ENCODE assay signal across 8 cellular contexts in the genomic region with DNA sequence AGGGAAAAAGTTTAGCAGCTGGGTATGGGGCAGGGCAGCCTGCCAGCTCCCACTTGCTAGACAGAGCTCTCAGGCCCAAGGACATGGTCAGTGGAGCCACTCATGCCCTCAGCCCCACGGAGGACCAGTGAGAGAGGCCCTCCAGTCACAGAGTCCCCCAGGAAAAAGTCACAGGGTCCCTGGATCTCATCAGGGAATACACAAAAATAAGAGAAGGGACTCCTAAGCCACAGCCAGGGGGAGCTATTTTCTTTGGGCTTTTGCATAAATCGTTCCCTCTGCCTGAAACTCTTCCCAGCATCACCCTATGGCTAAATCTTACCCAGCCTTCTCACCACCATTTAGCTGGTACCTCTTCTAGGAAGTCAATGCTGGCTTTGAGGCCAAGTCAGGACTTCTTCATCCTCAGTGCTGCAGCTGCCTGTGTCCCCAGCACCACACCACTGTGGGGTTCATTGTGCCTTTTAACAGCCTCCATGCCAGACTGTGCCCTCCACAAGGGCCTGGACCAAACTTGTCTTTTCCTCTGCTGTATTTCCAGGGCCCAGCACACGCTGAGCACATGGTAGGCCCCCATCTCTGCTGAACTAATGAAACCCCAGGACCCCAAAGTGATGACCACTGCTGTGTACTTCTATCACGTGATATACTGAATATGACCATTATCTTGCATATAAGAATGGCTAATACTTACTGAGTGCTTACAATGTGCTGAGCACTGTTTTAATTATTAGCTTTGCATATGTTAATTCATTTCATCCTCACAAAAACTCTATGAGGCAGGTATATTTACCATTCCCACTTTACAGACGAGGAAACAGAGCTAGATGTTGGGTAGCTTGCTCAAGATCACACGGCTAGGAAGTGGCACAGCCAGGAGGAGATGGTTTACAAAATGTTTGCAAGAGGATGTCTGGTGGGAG. TPM values are rescaled to one million over a fixed set of nuclear protein-coding genes. Genes with fewer than 3 reads are reported as not detected.
DNase-seq lines count a peak whose midpoint lies in the region; ATAC-seq and TF ChIP-seq lines count a peak whose summit lies in the region.

No MANE protein-coding gene starts in this region.

- POLR2A ChIA-PET in activated CD4-positive, alpha-beta T cell treated with anti-CD3 and anti-CD28 coated beads for 36 hours (lab: Charles Lee), result interaction anchor here (0.6 to 5.1 kb wide), 11 partner anchors 9 to 178 kb away, joined by 3 to 45 read pairs (median 3); partner anchors contain the start of genes ACOT8, DNTTIP1, PCIF1 and WFDC3
- POLR2A ChIA-PET in SK-N-SH (lab: Yijun Ruan, JAX), result interaction anchor here (0.6 to 2.3 kb wide), 6 partner anchors 36 to 118 kb away, joined by 3 to 18 read pairs (median 4); partner anchors contain the start of gene PCIF1

- H3K27me3 ChIP-seq in SK-N-SH (ENCODE audit: insufficient read depth) (no peaks in the 10 kb centered on the region), mucosa of stomach (ENCODE audit: control insufficient read depth, insufficient read depth, low read length) (no peaks in the 10 kb centered on the region)

- H3K27ac Mint-ChIP-seq in activated CD4-positive, alpha-beta T cell treated with anti-CD3 and anti-CD28 coated beads for 36 hours, result peak overlapping the region; percentile 98
- H3K27ac Mint-ChIP-seq in effector memory CD8-positive, alpha-beta T cell, result peak overlapping the region; percentile 100

- H3K4me1 ChIP-seq in SK-N-SH (ENCODE audit: control insufficient read depth in 1 of 2, insufficient read depth in 2 of 2, low read depth in 1 of 2, low read length in 1 of 2) (peaks cover 9 to 16% of the 10 kb centered on the region in 2 experiments; a peak in 2 of 4 replicates), mucosa of stomach (ENCODE audit: control insufficient read depth, insufficient read depth, low read length) (peaks cover 20% of the 10 kb centered on the region)

- H3F3A ChIP-seq in SK-N-SH (replicated peaks; ENCODE audit: insufficient read depth), result peaks cover 12% of the 10 kb centered on the region

- H2AFZ ChIP-seq in SK-N-SH (ENCODE audit: low read depth), result peak overlapping the region; percentile 77; the same call in 1 of the 2 replicates

- H3K27ac ChIP-seq in SK-N-SH (ENCODE audit: low read depth in 2 of 2, low read length in 1 of 2), result peak overlapping the region; percentile 99 to 100; a peak in 3 of 4 replicates

- no peaks in the 10 kb centered on the region for H3K9me3 Mint-ChIP-seq in activated CD4-positive, alpha-beta T cell treated with anti-CD3 and anti-CD28 coated beads for 36 hours (ENCODE audit: low read depth)
- H3K9me3 Mint-ChIP-seq in effector memory CD8-positive, alpha-beta T cell, result no peaks in the 10 kb centered on the region

- no peak for TF ChIP-seq EP300 in SK-N-SH (IDR thresholded peaks at IDR 0.05; ENCODE audit: borderline replicate concordance in 1 of 2, low read depth in 1 of 2, low read length in 1 of 2)

- no peak for DNase-seq in activated CD4-positive, alpha-beta T cell treated with anti-CD3 and anti-CD28 coated beads for 36 hours
- DNase-seq in activated CD4-positive, alpha-beta T cell treated with anti-CD3 and anti-CD28 coated beads for 48 hours, result no peak
- DNase-seq in M059J (ENCODE audit: low read depth), result peak; percentile 78
- peak; percentile 75 for DNase-seq in SK-N-SH
- DNase-seq in effector memory CD8-positive, alpha-beta T cell, result no peak
- DNase-seq in HK-2 (ENCODE audit: unreplicated experiment), result no peak

- peaks cover 32% of the 10 kb centered on the region for H3K79me2 ChIP-seq in SK-N-SH (ENCODE audit: insufficient read depth)

- H3K36me3 Mint-ChIP-seq in activated CD4-positive, alpha-beta T cell treated with anti-CD3 and anti-CD28 coated beads for 36 hours (ENCODE audit: low read depth), result peaks cover 32% of the 10 kb centered on the region
- peaks cover 69% of the 10 kb centered on the region for H3K36me3 Mint-ChIP-seq in effector memory CD8-positive, alpha-beta T cell (ENCODE audit: insufficient read depth)

- peak overlapping the region; percentile 94 for H3K4me3 Mint-ChIP-seq in activated CD4-positive, alpha-beta T cell treated with anti-CD3 and anti-CD28 coated beads for 36 hours
- peak overlapping the region; percentile 85 to 87 for H3K4me3 Mint-ChIP-seq in effector memory CD8-positive, alpha-beta T cell

- no peaks in the 10 kb centered on the region for H3K9me2 ChIP-seq in SK-N-SH

- peaks cover 21% of the 10 kb centered on the region for H3K4me1 Mint-ChIP-seq in activated CD4-positive, alpha-beta T cell treated with anti-CD3 and anti-CD28 coated beads for 36 hours
- peaks cover 20 to 22% of the 10 kb centered on the region in 2 donors for H3K4me1 Mint-ChIP-seq in effector memory CD8-positive, alpha-beta T cell (ENCODE audit: low read depth in 2 of 2)

- H3K4me3 ChIP-seq in SK-N-SH (ENCODE audit: low read depth in 2 of 2, low read length in 1 of 2), result peak overlapping the region; percentile 74 to 89
- peak overlapping the region; percentile 94 for H3K4me3 ChIP-seq in mucosa of stomach (ENCODE audit: low read length)

- CTCF ChIA-PET in activated CD4-positive, alpha-beta T cell treated with anti-CD3 and anti-CD28 coated beads for 36 hours (lab: Charles Lee), result interaction anchor here (0.6 to 4.6 kb wide), 37 partner anchors 8 to 431 kb away, joined by 3 to 42 read pairs (median 4); partner anchors contain the start of gene PCIF1
- CTCF ChIA-PET in SK-N-SH (lab: Yijun Ruan, JAX), result interaction anchor here (0.6 to 4.3 kb wide), 40 partner anchors 9 to 806 kb away, joined by 3 to 51 read pairs (median 4); partner anchors contain the start of genes CTSA, NEURL2 and PCIF1

- H3K36me3 ChIP-seq in SK-N-SH (replicated peaks in 1 of 2; ENCODE audit: control insufficient read depth in 1 of 2, insufficient read depth in 2 of 2, low read length in 1 of 2) (peaks cover 26 to 27% of the 10 kb centered on the region in 2 experiments), mucosa of stomach (ENCODE audit: control insufficient read depth, insufficient read depth, low read length) (peaks cover 15% of the 10 kb centered on the region)

- TF ChIP-seq RAD21 in SK-N-SH (IDR thresholded peaks at IDR 0.05; ENCODE audit: low read length), result peak; percentile 55

- peak overlapping the region; percentile 100; the same call in 1 of the 2 replicates for H3K9ac ChIP-seq in SK-N-SH
- peak overlapping the region; percentile 100 for H3K9ac ChIP-seq in mucosa of stomach (ENCODE audit: low read length)

- peak overlapping the region; percentile 97 for H3K4me2 ChIP-seq in SK-N-SH

- peak; percentile 71 for TF ChIP-seq CTCF in SK-N-SH (IDR thresholded peaks at IDR 0.05)

- H3K27me3 Mint-ChIP-seq in activated CD4-positive, alpha-beta T cell treated with anti-CD3 and anti-CD28 coated beads for 36 hours, result no peaks in the 10 kb centered on the region
- H3K27me3 Mint-ChIP-seq in effector memory CD8-positive, alpha-beta T cell, result no peaks in the 10 kb centered on the region

- ATAC-seq in activated CD4-positive, alpha-beta T cell treated with anti-CD3 and anti-CD28 coated beads for 36 hours, result no peak
- ATAC-seq in effector memory CD8-positive, alpha-beta T cell (replicated peaks), result no peak
- ATAC-seq in GM18511 (IDR thresholded peaks at IDR 0.05; ENCODE audit: unreplicated experiment), result no peak

- WGBS in SK-N-SH (ENCODE audit: low lambda C conversion rate), result 67% methylated on average over 6 of the region's 6 CpGs

- no peaks in the 10 kb centered on the region for H3K9me3 ChIP-seq in SK-N-SH
- H3K9me3 ChIP-seq in mucosa of stomach (ENCODE audit: control insufficient read depth, low read length), result no peaks in the 10 kb centered on the region

- intact Hi-C loops in activated CD4-positive, alpha-beta T cell treated with anti-CD3 and anti-CD28 coated beads for 36 hours (cut with DNase I, micrococcal nuclease), result loop anchor here (2.0 to 10.0 kb wide), 5 partner anchors 42 to 1005 kb away; partner anchors contain the start of genes CTSA (in 1 of the 2), DNTTIP1 (in 1 of the 2), NEURL2 (in 1 of the 2) and PIGT (in 1 of the 2)

- H4K20me1 ChIP-seq in SK-N-SH (ENCODE audit: insufficient read depth), result no peaks in the 10 kb centered on the region

TF ChIP-seq in SK-N-SH, 30 proteins besides CTCF, POLR2A, EP300 and RAD21 (continues in another document):
- TF ChIP-seq, protein P1, sequence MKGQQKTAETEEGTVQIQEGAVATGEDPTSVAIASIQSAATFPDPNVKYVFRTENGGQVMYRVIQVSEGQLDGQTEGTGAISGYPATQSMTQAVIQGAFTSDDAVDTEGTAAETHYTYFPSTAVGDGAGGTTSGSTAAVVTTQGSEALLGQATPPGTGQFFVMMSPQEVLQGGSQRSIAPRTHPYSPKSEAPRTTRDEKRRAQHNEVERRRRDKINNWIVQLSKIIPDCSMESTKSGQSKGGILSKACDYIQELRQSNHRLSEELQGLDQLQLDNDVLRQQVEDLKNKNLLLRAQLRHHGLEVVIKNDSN (IDR thresholded peaks at IDR 0.05; ENCODE audit: borderline replicate concordance, low read depth), result no peak

RNA-seq across cellular contexts. Expression of gene ZNF335, which starts 2.0 kb away (rescaled TPM):
- 10 to 100 TPM; 27.4 to 28.9 TPM for total RNA-seq in activated CD4-positive, alpha-beta T cell treated with anti-CD3 and anti-CD28 coated beads for 36 hours
- total RNA-seq in M059J (2014; rRNA removed; shearing (Covaris generic)), result 8.4 and 13.0 TPM in 2 replicates
- 8.5 and 11.7 TPM in 2 replicates for polyA plus RNA-seq in SK-N-SH (2012; rRNA removed)
- polyA plus RNA-seq in SK-N-SH (2012; cell fraction: cytosol; rRNA removed), result 3.0 and 4.5 TPM in 2 replicates
- 47.8 and 52.8 TPM in 2 replicates for polyA plus RNA-seq in SK-N-SH (2012; cell fraction: nucleus; rRNA removed)

RNA-seq across cellular contexts. Expression of gene PCIF1, which starts 35.5 kb away (rescaled TPM):
- 10 to 100 TPM; 24.0 to 27.4 TPM for total RNA-seq in activated CD4-positive, alpha-beta T cell treated with anti-CD3 and anti-CD28 coated beads for 36 hours
- total RNA-seq in M059J (2014; rRNA removed; shearing (Covaris generic)), result 11.1 and 14.5 TPM in 2 replicates
- polyA plus RNA-seq in SK-N-SH (2012; rRNA removed), result 18.2 and 23.1 TPM in 2 replicates
- 12.0 and 16.5 TPM in 2 replicates for polyA plus RNA-seq in SK-N-SH (2012; cell fraction: cytosol; rRNA removed)
- polyA plus RNA-seq in SK-N-SH (2012; cell fraction: nucleus; rRNA removed), result 30.5 and 34.6 TPM in 2 replicates

RNA-seq across cellular contexts. Expression of gene MMP9, which starts 38.7 kb away (rescaled TPM):
- not detected for total RNA-seq in activated CD4-positive, alpha-beta T cell treated with anti-CD3 and anti-CD28 coated beads for 36 hours
- total RNA-seq in M059J (2014; rRNA removed; shearing (Covaris generic)), result 1.5 and 2.3 TPM in 2 replicates
- 0.18 and 0.23 TPM in 2 replicates for polyA plus RNA-seq in SK-N-SH (2012; rRNA removed)
- 0.09 and 0.12 TPM in 2 replicates for polyA plus RNA-seq in SK-N-SH (2012; cell fraction: cytosol; rRNA removed)
- polyA plus RNA-seq in SK-N-SH (2012; cell fraction: nucleus; rRNA removed), result 0.42 and 0.46 TPM in 2 replicates

RNA-seq across cellular contexts. Expression of gene PLTP, which starts 58.0 kb away (rescaled TPM):
- total RNA-seq in activated CD4-positive, alpha-beta T cell treated with anti-CD3 and anti-CD28 coated beads for 36 hours, result 1 to 10 TPM; 5.6 to 7.0 TPM
- 9.6 and 13.4 TPM in 2 replicates for total RNA-seq in M059J (2014; rRNA removed; shearing (Covaris generic))
- 114 and 154 TPM in 2 replicates for polyA plus RNA-seq in SK-N-SH (2012; rRNA removed)
- 68.2 and 102 TPM in 2 replicates for polyA plus RNA-seq in SK-N-SH (2012; cell fraction: cytosol; rRNA removed)
- 169 and 176 TPM in 2 replicates for polyA plus RNA-seq in SK-N-SH (2012; cell fraction: nucleus; rRNA removed)

RNA-seq across cellular contexts. Expression of gene SLC12A5, which starts 59.0 kb away (rescaled TPM):
- under 1 TPM; 0.49 to 0.73 TPM for total RNA-seq in activated CD4-positive, alpha-beta T cell treated with anti-CD3 and anti-CD28 coated beads for 36 hours
- 0.37 and 1.8 TPM in 2 replicates for total RNA-seq in M059J (2014; rRNA removed; shearing (Covaris generic))
- 8.5 and 19.9 TPM in 2 replicates for polyA plus RNA-seq in SK-N-SH (2012; rRNA removed)
- polyA plus RNA-seq in SK-N-SH (2012; cell fraction: cytosol; rRNA removed), result 12.5 and 13.7 TPM in 2 replicates
- 10.6 and 12.8 TPM in 2 replicates for polyA plus RNA-seq in SK-N-SH (2012; cell fraction: nucleus; rRNA removed)

Comparison
In these comparisons a context has a peak if more than half of its experiments do, and no peak if none do; other contexts are left out.
1. DNase-seq: peak in M059J (single experiment) and SK-N-SH (single experiment); none in activated CD4-positive, alpha-beta T cell treated with anti-CD3 and anti-CD28 coated beads for 36 hours (single experiment), activated CD4-positive, alpha-beta T cell treated with anti-CD3 and anti-CD28 coated beads for 48 hours (single experiment), effector memory CD8-positive, alpha-beta T cell (0 of 3) and HK-2 (single experiment).